11 cellular contexts compared by ENCODE assay signal in the genomic region with DNA sequence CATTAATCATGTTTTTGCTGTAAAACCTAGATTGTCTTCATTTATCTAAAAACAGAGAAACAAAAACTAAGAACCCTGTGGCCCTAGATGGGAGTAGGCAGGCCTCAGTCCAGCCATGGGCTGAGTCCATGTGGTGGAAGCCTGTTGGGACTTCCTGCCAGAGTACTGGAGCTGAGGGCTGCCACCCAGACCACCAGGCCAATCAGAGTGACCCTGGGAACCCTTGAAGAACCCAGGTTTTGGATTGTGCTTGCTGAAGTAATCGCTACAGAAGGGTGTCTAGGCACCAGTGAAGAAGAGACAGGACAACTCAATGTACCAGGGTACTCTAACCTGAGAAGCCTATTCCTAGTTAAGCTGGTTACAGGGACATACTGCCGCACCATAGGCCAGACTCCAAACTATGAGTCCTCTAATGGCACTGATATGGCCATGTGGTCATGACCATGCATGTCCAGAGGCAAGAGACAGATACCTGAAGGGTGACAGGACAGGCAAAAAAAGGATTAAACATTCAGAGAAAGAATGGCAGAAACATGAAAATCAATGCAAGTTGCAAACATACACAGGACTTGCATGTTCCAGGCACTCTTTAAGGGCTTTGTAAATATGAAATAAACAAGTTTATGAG. TPM values are rescaled to one million over a fixed set of nuclear protein-coding genes. Genes with fewer than 3 reads are reported as not detected.
DNase-seq lines count a peak whose midpoint lies in the region; ATAC-seq and TF ChIP-seq lines count a peak whose summit lies in the region.
"Had no signal": no experiment of that assay in that cellular context is flagged by ENCODE, and none has a peak within 500 bp of the region (broad histone marks: within the 10 kb centered on the region; RNA-seq: fewer than 3 reads in every experiment).

No MANE protein-coding gene starts in this region.

- no peaks in the 10 kb centered on the region; the same call in 1 of the 2 replicates for H3K9me3 ChIP-seq in AG04450 (ENCODE audit: control insufficient read depth, insufficient read depth, low read length)
- H3K9me3 ChIP-seq in neuronal stem cell (replicated peaks in 1 of 2; ENCODE audit: control insufficient read depth in 2 of 2, insufficient read depth in 1 of 2, low read depth in 1 of 2, low read length in 2 of 2) = no peaks in the 10 kb centered on the region

- no peak overlapping the region for H3K14ac ChIP-seq in neuronal stem cell (ENCODE audit: low read length)

- no peak overlapping the region for H2BK5ac ChIP-seq in neuronal stem cell (ENCODE audit: low read length)

- H3K9me3 Mint-ChIP-seq in HFFc6 (no peaks in the 10 kb centered on the region), nephron progenitor cell (no peaks in the 10 kb centered on the region)
- H3K9me3 Mint-ChIP-seq in dendritic cell treated with granulocyte-macrophage colony-stimulating factor and Interleukin-4, amounts not matched to agents 40 ng/mL and 50 ng/mL, for 4 days = no peaks in the 10 kb centered on the region

- no peak overlapping the region for H2BK15ac ChIP-seq in neuronal stem cell (ENCODE audit: low read length)

- H2BK120ac ChIP-seq in neuronal stem cell (ENCODE audit: low read depth, low read length) = no peak overlapping the region

- DNase-seq in AG04450 (ENCODE audit: low read depth, low spot score) = no peak
- DNase-seq in HFFc6 = no peak
- DNase-seq in nephron progenitor cell = no peak
- no peak for DNase-seq in neuronal stem cell (ENCODE audit: low spot score)
- DNase-seq in NCI-H1417 (lab: John Stamatoyannopoulos, UW) = no peak
- no peak for DNase-seq in hypothalamus (lab: John Stamatoyannopoulos, UW)
- DNase-seq: midbrain, SHP77 had no signal

- H3K18ac ChIP-seq in neuronal stem cell (ENCODE audit: low read length) = no peak overlapping the region

- CTCF ChIA-PET in AG04450 (lab: Charles Lee) = interaction anchor here (1.4 to 2.3 kb wide), 3 partner anchors 15 to 151 kb away, joined by 3 to 9 read pairs (median 5); no protein-coding TSS in a partner anchor

- H3K4me2 ChIP-seq in neuronal stem cell (ENCODE audit: insufficient read depth, low read length, poor library complexity, severe bottlenecking) = no peak overlapping the region

- no peak overlapping the region; the same call in 1 of the 2 replicates for H3K4me3 Mint-ChIP-seq in HFFc6
- no peak overlapping the region for H3K4me3 Mint-ChIP-seq in dendritic cell treated with granulocyte-macrophage colony-stimulating factor and Interleukin-4, amounts not matched to agents 40 ng/mL and 50 ng/mL, for 4 days
- H3K4me3 Mint-ChIP-seq in nephron progenitor cell = no peak overlapping the region

- WGBS in neuronal stem cell (ENCODE audit: extremely low coverage in 2 of 2, insufficient read length in 2 of 2, insufficient replicate concordance in 1 of 2), 2 donors = no CpG with 5 or more reads among the region's 2 CpGs

- H4K91ac ChIP-seq in neuronal stem cell (ENCODE audit: low read depth, low read length, poor library complexity) = no peak overlapping the region

- peaks cover 0 to 1% of the 10 kb centered on the region in 2 donors for H3K4me1 ChIP-seq in neuronal stem cell (ENCODE audit: control insufficient read depth in 2 of 2, insufficient read depth in 1 of 2, low read depth in 1 of 2, low read length in 2 of 2)

- H3K4me3 ChIP-seq in AG04450 (ENCODE audit: low read depth, low read length) = no peak overlapping the region
- no peak overlapping the region for H3K4me3 ChIP-seq in neuronal stem cell (ENCODE audit: low read length in 2 of 2)

- H2BK12ac ChIP-seq in neuronal stem cell (ENCODE audit: low read length) = no peak overlapping the region

- intact Hi-C loops in dendritic cell treated with granulocyte-macrophage colony-stimulating factor and Interleukin-4, amounts not matched to agents 40 ng/mL and 50 ng/mL, for 4 days (cut with micrococcal nuclease) = no loop called here

- peak overlapping the region; percentile 33 for H3K27ac ChIP-seq in AG04450 (ENCODE audit: low read depth, low read length)
- H3K27ac ChIP-seq in neuronal stem cell (replicated peaks; ENCODE audit: low read length) = no peak overlapping the region

- H2AFZ ChIP-seq in neuronal stem cell (ENCODE audit: low read length) = no peak overlapping the region

- H4K8ac ChIP-seq in neuronal stem cell (ENCODE audit: low read depth, low read length) = no peak overlapping the region

- H3K4ac ChIP-seq in neuronal stem cell (ENCODE audit: low read length) = no peak overlapping the region

- H3K79me1 ChIP-seq in neuronal stem cell (ENCODE audit: low read depth, low read length) = no peaks in the 10 kb centered on the region

- H3K36me3 ChIP-seq in neuronal stem cell (replicated peaks in 1 of 2; ENCODE audit: control insufficient read depth in 2 of 2, insufficient read depth in 2 of 2, low read length in 2 of 2) = peaks cover 22 to 35% of the 10 kb centered on the region in 2 donors

- H3K27me3 Mint-ChIP-seq in HFFc6 (ENCODE audit: insufficient read depth) = peaks cover 4% of the 10 kb centered on the region
- no peaks in the 10 kb centered on the region for H3K27me3 Mint-ChIP-seq in dendritic cell treated with granulocyte-macrophage colony-stimulating factor and Interleukin-4, amounts not matched to agents 40 ng/mL and 50 ng/mL, for 4 days
- peaks cover 3% of the 10 kb centered on the region for H3K27me3 Mint-ChIP-seq in nephron progenitor cell (ENCODE audit: low read depth, poor library complexity)

- H3K27ac Mint-ChIP-seq in HFFc6 = peak overlapping the region; percentile 46; the same call in 1 of the 2 replicates
- H3K27ac Mint-ChIP-seq in dendritic cell treated with granulocyte-macrophage colony-stimulating factor and Interleukin-4, amounts not matched to agents 40 ng/mL and 50 ng/mL, for 4 days = peak overlapping the region; percentile 69
- peak overlapping the region; percentile 90 for H3K27ac Mint-ChIP-seq in nephron progenitor cell

- H3K9ac ChIP-seq in neuronal stem cell (ENCODE audit: low read depth, low read length, poor library complexity) = no peak overlapping the region

- no peak overlapping the region for H3K23ac ChIP-seq in neuronal stem cell (ENCODE audit: low read depth, low read length, poor library complexity)

- no peak for ATAC-seq in GM19023 (IDR thresholded peaks at IDR 0.05; ENCODE audit: unreplicated experiment)

- H3K4me1 Mint-ChIP-seq in HFFc6 (ENCODE audit: low read depth) (peaks cover 48% of the 10 kb centered on the region), nephron progenitor cell (peaks cover 14% of the 10 kb centered on the region)
- H3K4me1 Mint-ChIP-seq in dendritic cell treated with granulocyte-macrophage colony-stimulating factor and Interleukin-4, amounts not matched to agents 40 ng/mL and 50 ng/mL, for 4 days (ENCODE audit: low read depth) = peaks cover 78% of the 10 kb centered on the region

- H3K27me3 ChIP-seq in AG04450 (ENCODE audit: control insufficient read depth, insufficient read depth, low read length) (no peaks in the 10 kb centered on the region), neuronal stem cell (ENCODE audit: control insufficient read depth in 3 of 3, insufficient read depth in 3 of 3, low read depth in 1 of 3, low read length in 3 of 3) (no peaks in the 10 kb centered on the region)

- no peak overlapping the region for H2AK5ac ChIP-seq in neuronal stem cell (ENCODE audit: low read depth, low read length)

- TF ChIP-seq CTCF in AG04450 (IDR thresholded peaks at IDR 0.05; ENCODE audit: low read depth, low read length) (no peak), HFFc6 (IDR thresholded peaks at IDR 0.05) (no peak), nephron progenitor cell (IDR thresholded peaks at IDR 0.05) (no peak)

- H3K36me3 Mint-ChIP-seq in HFFc6 (ENCODE audit: low read depth) (peaks cover 19% of the 10 kb centered on the region), nephron progenitor cell (ENCODE audit: low read depth) (peaks cover 37% of the 10 kb centered on the region)
- H3K36me3 Mint-ChIP-seq in dendritic cell treated with granulocyte-macrophage colony-stimulating factor and Interleukin-4, amounts not matched to agents 40 ng/mL and 50 ng/mL, for 4 days (ENCODE audit: low read depth) = peaks cover 60% of the 10 kb centered on the region

- POLR2A ChIA-PET in AG04450 (lab: Yijun Ruan, JAX) = interaction anchor here (0.7 kb wide), 1 partner anchor 1476 kb away, joined by 4 read pairs; no protein-coding TSS in a partner anchor

RNA-seq across cellular contexts. Expression of a gene that starts 12.9 kb away (rescaled TPM):
- 5.9 and 6.8 TPM in 2 replicates for polyA plus RNA-seq in AG04450 (2011; rRNA removed)
- polyA minus RNA-seq in AG04450 (2011; rRNA and poly(A)+ RNA removed) = 12.4 and 17.8 TPM in 2 replicates
- 10 to 100 TPM; 10.5 to 18.2 (median 12.5) TPM for total RNA-seq in HFFc6 (2021; fragmentation: NEBNext Ultra II Directional; extraction: Animal tissue kit (Norgen Biotek cat#: 25700))
- 4.6 TPM for polyA plus RNA-seq in neuronal stem cell (2013, experiment 1 of 2)
- polyA plus RNA-seq in neuronal stem cell (2013, experiment 2 of 2) = 4.5 TPM

RNA-seq across cellular contexts. Expression of a gene that starts 33.0 kb away (rescaled TPM):
- 1.6 and 2.8 TPM in 2 replicates for polyA plus RNA-seq in AG04450 (2011; rRNA removed)
- polyA minus RNA-seq in AG04450 (2011; rRNA and poly(A)+ RNA removed) = 3.0 and 4.2 TPM in 2 replicates
- 1 to 10 TPM in 5 of 6 experiments, under 1 TPM in 1; 0.91 to 2.2 (median 1.8) TPM for total RNA-seq in HFFc6 (2021; fragmentation: NEBNext Ultra II Directional; extraction: Animal tissue kit (Norgen Biotek cat#: 25700))
- polyA plus RNA-seq in neuronal stem cell (2013, experiment 1 of 2) = 4.3 TPM
- polyA plus RNA-seq in neuronal stem cell (2013, experiment 2 of 2) = 4.8 TPM

RNA-seq across cellular contexts. Expression of a gene that starts 33.0 kb away (rescaled TPM):
- 43.7 and 47.6 TPM in 2 replicates for polyA plus RNA-seq in AG04450 (2011; rRNA removed)
- 45.7 and 60.5 TPM in 2 replicates for polyA minus RNA-seq in AG04450 (2011; rRNA and poly(A)+ RNA removed)
- 10 to 100 TPM; 42.7 to 52.1 (median 47.0) TPM for total RNA-seq in HFFc6 (2021; fragmentation: NEBNext Ultra II Directional; extraction: Animal tissue kit (Norgen Biotek cat#: 25700))
- polyA plus RNA-seq in neuronal stem cell (2013, experiment 1 of 2) = 18.3 TPM
- polyA plus RNA-seq in neuronal stem cell (2013, experiment 2 of 2) = 18.3 TPM

RNA-seq across cellular contexts. Expression of a gene that starts 51.9 kb away (rescaled TPM):
- 0.02 TPM in 1 of 2 replicates, not detected in the other for polyA plus RNA-seq in AG04450 (2011; rRNA removed)
- 0.05 TPM in 1 of 2 replicates, not detected in the other for polyA minus RNA-seq in AG04450 (2011; rRNA and poly(A)+ RNA removed)
- not detected for total RNA-seq in HFFc6 (2021; fragmentation: NEBNext Ultra II Directional; extraction: Animal tissue kit (Norgen Biotek cat#: 25700))
- not detected for polyA plus RNA-seq in neuronal stem cell (2013, experiment 1 of 2)
- 0.01 TPM for polyA plus RNA-seq in neuronal stem cell (2013, experiment 2 of 2)
- total RNA-seq: temporal lobe had no signal
